ENCODE assay signal across 9 cellular contexts in the genomic region with DNA sequence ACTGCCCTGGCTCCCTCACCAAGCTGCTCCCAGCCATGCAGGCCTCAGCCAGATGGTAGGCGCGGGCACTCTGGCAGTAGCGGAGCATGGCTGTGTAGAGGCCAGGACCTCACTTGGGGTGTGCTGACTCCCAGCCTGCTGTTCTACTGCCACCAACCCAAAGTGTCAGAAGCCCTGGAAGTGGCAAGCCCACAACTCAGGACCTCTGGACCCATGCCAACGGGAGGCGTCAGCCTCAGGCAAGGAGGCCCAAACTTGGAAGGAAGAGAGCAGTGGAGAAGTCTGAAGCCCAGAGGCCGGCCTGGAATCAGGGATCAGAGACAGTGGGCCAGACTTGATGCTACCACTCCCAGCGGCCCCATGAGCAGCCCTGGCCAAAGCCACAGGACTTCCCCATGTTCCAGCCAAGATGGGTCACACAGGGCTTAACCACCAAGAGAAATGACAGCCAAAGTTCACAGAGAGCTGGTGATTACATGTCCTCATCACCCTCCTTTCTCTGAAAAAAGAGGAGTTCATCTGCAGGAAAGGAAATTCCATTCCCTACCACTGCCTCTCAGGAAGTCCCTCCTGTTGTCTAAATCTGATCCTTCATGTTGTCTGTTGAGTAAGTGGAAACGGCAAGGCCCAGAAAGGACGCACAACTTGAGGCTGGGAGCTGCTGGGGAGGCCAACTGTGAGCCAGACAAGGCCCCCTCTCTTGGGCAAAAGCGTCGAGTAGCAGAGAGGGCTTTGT. TPM values are rescaled to one million over a fixed set of nuclear protein-coding genes. Genes with fewer than 3 reads are reported as not detected.
DNase-seq lines count a peak whose midpoint lies in the region; ATAC-seq and TF ChIP-seq lines count a peak whose summit lies in the region.
"Had no signal": no experiment of that assay in that cellular context is flagged by ENCODE, and none has a peak within 500 bp of the region (broad histone marks: within the 10 kb centered on the region; RNA-seq: fewer than 3 reads in every experiment).

No MANE protein-coding gene starts in this region.

- H3K9me3 Mint-ChIP-seq in activated naive CD4-positive, alpha-beta T cell treated with anti-CD3 and anti-CD28 coated beads, Interleukin-2, amount 10 ng/mL, durations not matched to agents 7 days and 5 days: no peaks in the 10 kb centered on the region
- H3K9me3 Mint-ChIP-seq in central memory CD8-positive, alpha-beta T cell: no peaks in the 10 kb centered on the region
- H3K9me3 Mint-ChIP-seq in Calu3 (ENCODE audit: low read depth, unreplicated experiment): no peaks in the 10 kb centered on the region

- no peaks in the 10 kb centered on the region for H3K27me3 ChIP-seq in lower lobe of right lung (ENCODE audit: low read depth)
- H3K27me3 ChIP-seq in uterus: no peaks in the 10 kb centered on the region

- CTCF ChIA-PET in activated naive CD4-positive, alpha-beta T cell treated with anti-CD3 and anti-CD28 coated beads, Interleukin-2, amount 10 ng/mL, durations not matched to agents 7 days and 5 days (lab: Charles Lee): interaction anchor here (0.8 to 1.1 kb wide), 3 partner anchors 10 to 67 kb away, joined by 3 read pairs; no protein-coding TSS in a partner anchor
- CTCF ChIA-PET in Calu3 (lab: Charles Lee): no interaction called here

- H3K27ac Mint-ChIP-seq in activated naive CD4-positive, alpha-beta T cell treated with anti-CD3 and anti-CD28 coated beads, Interleukin-2, amount 10 ng/mL, durations not matched to agents 7 days and 5 days: peak overlapping the region; percentile 13
- peak overlapping the region; percentile 33 for H3K27ac Mint-ChIP-seq in central memory CD8-positive, alpha-beta T cell (ENCODE audit: low read depth)
- no peak overlapping the region for H3K27ac Mint-ChIP-seq in Calu3 (ENCODE audit: unreplicated experiment)

- no peak for DNase-seq in activated naive CD4-positive, alpha-beta T cell treated with anti-CD3 and anti-CD28 coated beads, Interleukin-2, amount 10 ng/mL, durations not matched to agents 7 days and 5 days
- no peak for DNase-seq in activated naive CD4-positive, alpha-beta T cell (lab: John Stamatoyannopoulos, UW)
- DNase-seq in central memory CD8-positive, alpha-beta T cell (ENCODE audit: low spot score in 2 of 2): no peak
- DNase-seq in lower lobe of right lung (peak; percentile 76), uterus (peak; percentile 39 to 44), Calu3 (no peak), GM10266 (ENCODE audit: extremely low spot score) (no peak)

- H3K9me3 ChIP-seq in lower lobe of right lung: no peaks in the 10 kb centered on the region
- H3K9me3 ChIP-seq in uterus: no peaks in the 10 kb centered on the region

- peaks cover 16% of the 10 kb centered on the region for H3K36me3 ChIP-seq in lower lobe of right lung
- no peaks in the 10 kb centered on the region for H3K36me3 ChIP-seq in uterus

- H3K27me3 Mint-ChIP-seq in activated naive CD4-positive, alpha-beta T cell treated with anti-CD3 and anti-CD28 coated beads, Interleukin-2, amount 10 ng/mL, durations not matched to agents 7 days and 5 days: peaks cover 7% of the 10 kb centered on the region
- H3K27me3 Mint-ChIP-seq in central memory CD8-positive, alpha-beta T cell: no peaks in the 10 kb centered on the region
- no peaks in the 10 kb centered on the region for H3K27me3 Mint-ChIP-seq in Calu3 (ENCODE audit: unreplicated experiment)

- TF ChIP-seq CTCF in lower lobe of right lung (IDR thresholded peaks at IDR 0.05) (no peak), uterus (IDR thresholded peaks at IDR 0.05) (no peak), Calu3 (IDR thresholded peaks at IDR 0.05; ENCODE audit: unreplicated experiment) (no peak), GM10266 (IDR thresholded peaks at IDR 0.05; ENCODE audit: control insufficient read depth, insufficient read depth, low read depth, missing control alignments) (no peak)

- BruUV-seq in Calu3 (replicated peaks; lab: Mats Ljungman, UMichigan): no TSS peak

- H3K27ac ChIP-seq in lower lobe of right lung: peak overlapping the region; percentile 97
- H3K27ac ChIP-seq in uterus: peak overlapping the region; percentile 88 to 91
- H3K27ac ChIP-seq: epithelial cell of prostate had no signal

- no peak overlapping the region for H3K4me3 Mint-ChIP-seq in activated naive CD4-positive, alpha-beta T cell treated with anti-CD3 and anti-CD28 coated beads, Interleukin-2, amount 10 ng/mL, durations not matched to agents 7 days and 5 days
- no peak overlapping the region for H3K4me3 Mint-ChIP-seq in central memory CD8-positive, alpha-beta T cell
- H3K4me3 Mint-ChIP-seq in Calu3 (ENCODE audit: low read depth, unreplicated experiment): no peak overlapping the region

- H3K4me1 Mint-ChIP-seq in activated naive CD4-positive, alpha-beta T cell treated with anti-CD3 and anti-CD28 coated beads, Interleukin-2, amount 10 ng/mL, durations not matched to agents 7 days and 5 days: peaks cover 65% of the 10 kb centered on the region
- H3K4me1 Mint-ChIP-seq in central memory CD8-positive, alpha-beta T cell: peaks cover 59% of the 10 kb centered on the region
- H3K4me1 Mint-ChIP-seq in Calu3 (ENCODE audit: low read depth, unreplicated experiment): peaks cover 55% of the 10 kb centered on the region

- H3K4me3 ChIP-seq in lower lobe of right lung: peak overlapping the region; percentile 97
- no peak overlapping the region for H3K4me3 ChIP-seq in uterus

- intact Hi-C loops in lower lobe of right lung (cut with DNase I): no loop called here
- intact Hi-C loops in uterus (cut with DNase I; ENCODE audit: low total_unique reads): no loop called here
- intact Hi-C loops in Calu3 (cut with micrococcal nuclease; ENCODE audit: unreplicated experiment): no loop called here

- no peak for TF ChIP-seq POLR2A in uterus (IDR thresholded peaks at IDR 0.05)

- peaks cover 80% of the 10 kb centered on the region for H3K4me1 ChIP-seq in lower lobe of right lung
- peaks cover 11 to 15% of the 10 kb centered on the region in 2 donors for H3K4me1 ChIP-seq in uterus

- H3K36me3 Mint-ChIP-seq in activated naive CD4-positive, alpha-beta T cell treated with anti-CD3 and anti-CD28 coated beads, Interleukin-2, amount 10 ng/mL, durations not matched to agents 7 days and 5 days: no peaks in the 10 kb centered on the region
- peaks cover 10% of the 10 kb centered on the region for H3K36me3 Mint-ChIP-seq in central memory CD8-positive, alpha-beta T cell (ENCODE audit: insufficient read depth)
- peaks cover 24% of the 10 kb centered on the region for H3K36me3 Mint-ChIP-seq in Calu3 (ENCODE audit: insufficient read depth, unreplicated experiment)

- no peak for ATAC-seq in central memory CD8-positive, alpha-beta T cell (replicated peaks; ENCODE audit: extremely low read depth, poor library complexity, severe bottlenecking)
- ATAC-seq in lower lobe of right lung: no peak
- ATAC-seq in HG02571 (IDR thresholded peaks at IDR 0.05; ENCODE audit: unreplicated experiment): no peak

RNA-seq across cellular contexts. Expression of a gene that starts 4.4 kb away (rescaled TPM):
- total RNA-seq in lower lobe of right lung (187 TPM), uterus (10 to 100 TPM; 23.1 to 61.8 (median 44.8) TPM), Calu3 (2022) (8.7 and 12.8 TPM in 2 replicates)

RNA-seq across cellular contexts. Expression of a gene that starts 52.2 kb away (rescaled TPM):
- total RNA-seq in lower lobe of right lung (1,761 TPM), uterus (1,000 to 10,000 TPM; 1,322 to 4,168 (median 2,484) TPM), Calu3 (2022) (1,650 and 1,749 TPM in 2 replicates)

Comparison
In these comparisons a context has a peak if more than half of its experiments do, and no peak if none do; other contexts are left out.
1. DNase-seq: peak in lower lobe of right lung (single experiment) and uterus (2 of 2); none in activated naive CD4-positive, alpha-beta T cell treated with anti-CD3 and anti-CD28 coated beads, Interleukin-2, amount 10 ng/mL, durations not matched to agents 7 days and 5 days (single experiment), activated naive CD4-positive, alpha-beta T cell (0 of 4), central memory CD8-positive, alpha-beta T cell (0 of 2), Calu3 (single experiment) and GM10266 (single experiment).